28 cellular contexts compared by ENCODE assay signal in genomic region chrX:139758809-139759208, GRCh38. TPM values are rescaled to one million over a fixed set of nuclear protein-coding genes. Genes with fewer than 3 reads are reported as not detected.
"Had no signal": no experiment of that assay in that cellular context is flagged by ENCODE, and none has a peak within 500 bp of the region (broad histone marks: within the 10 kb centered on the region; RNA-seq: fewer than 3 reads in every experiment).

No MANE protein-coding gene starts in this region.

- H3K4me1 Mint-ChIP-seq: naive thymus-derived CD4-positive, alpha-beta T cell; nephron; stimulated activated naive CD8-positive, alpha-beta T cell treated with anti-CD3 and anti-CD28 coated beads, Interleukin-15, amount 100 ng/mL, for 72 hours had no signal

- H3K27ac Mint-ChIP-seq: effector memory CD8-positive, alpha-beta T cell; naive thymus-derived CD4-positive, alpha-beta T cell; nephron had no signal

- DNase-seq: effector memory CD8-positive, alpha-beta T cell; foreskin fibroblast; heart left ventricle; left cardiac atrium; left lung; midbrain; naive thymus-derived CD4-positive, alpha-beta T cell; nucleus accumbens; ovary; right lobe of liver; stimulated activated CD4-positive, alpha-beta T cell treated with anti-CD3 and anti-CD28 coated beads, Interleukin-12 subunit alpha, Interleukin-12 subunit beta, amount 100 ng/mL, for 4 hours; stimulated activated CD4-positive, alpha-beta T cell treated with anti-CD3 and anti-CD28 coated beads, Interleukin-1b, Interleukin-23, amount 100 ng/mL, for 48 hours; stimulated activated CD4-positive, alpha-beta T cell treated with anti-CD3 and anti-CD28 coated beads, Interleukin-4, amount 100 ng/mL, for 1 hour; stimulated activated CD8-positive, alpha-beta memory T cell treated with anti-CD3 and anti-CD28 coated beads, Interleukin-4, amount 100 ng/mL, for 48 hours; stimulated activated naive CD4-positive, alpha-beta T cell; stimulated activated naive CD8-positive, alpha-beta T cell treated with anti-CD3 and anti-CD28 coated beads, Interleukin-15, amount 100 ng/mL, for 72 hours; transverse colon had no signal

- H3K9me3 ChIP-seq: ovary, suprapubic skin, transverse colon, vagina had no signal

- H3K9me3 Mint-ChIP-seq: stimulated activated naive CD8-positive, alpha-beta T cell treated with anti-CD3 and anti-CD28 coated beads, Interleukin-15, amount 100 ng/mL, for 72 hours had no signal

- H3K27me3 ChIP-seq: gastroesophageal sphincter, heart left ventricle, hepatocyte, left lung, ovary, right lobe of liver, suprapubic skin, transverse colon, vagina had no signal

- H3K27me3 Mint-ChIP-seq: effector memory CD8-positive, alpha-beta T cell; naive thymus-derived CD4-positive, alpha-beta T cell; stimulated activated naive CD8-positive, alpha-beta T cell treated with anti-CD3 and anti-CD28 coated beads, Interleukin-15, amount 100 ng/mL, for 72 hours had no signal

- H3K4me3 ChIP-seq: coronary artery, gastroesophageal sphincter, heart left ventricle, hepatocyte, left lung, ovary, right lobe of liver, smooth muscle cell, suprapubic skin, transverse colon, vagina had no signal

- H3K27ac ChIP-seq: coronary artery, epithelial cell of prostate, gastroesophageal sphincter, heart left ventricle, hepatocyte, left lung, ovary, right lobe of liver, suprapubic skin, transverse colon, vagina had no signal

- H3K79me2 ChIP-seq: hepatocyte had no signal

- H3K4me2 ChIP-seq: hepatocyte, smooth muscle cell had no signal

- ATAC-seq: effector memory CD8-positive, alpha-beta T cell; esophagus mucosa; gastroesophageal sphincter; heart left ventricle; left cardiac atrium; left lung; naive thymus-derived CD4-positive, alpha-beta T cell; stimulated activated naive CD8-positive, alpha-beta T cell treated with anti-CD3 and anti-CD28 coated beads, Interleukin-15, amount 100 ng/mL, for 72 hours had no signal

- H3K4me1 ChIP-seq: gastroesophageal sphincter, heart left ventricle, left lung, right lobe of liver, suprapubic skin, transverse colon, vagina had no signal

- H3K4me3 Mint-ChIP-seq: effector memory CD8-positive, alpha-beta T cell; naive thymus-derived CD4-positive, alpha-beta T cell; nephron; stimulated activated naive CD8-positive, alpha-beta T cell treated with anti-CD3 and anti-CD28 coated beads, Interleukin-15, amount 100 ng/mL, for 72 hours had no signal

- H3K36me3 ChIP-seq: ovary, right lobe of liver, suprapubic skin, transverse colon, vagina had no signal

- H2AFZ ChIP-seq: hepatocyte had no signal

RNA-seq across cellular contexts. Expression of gene MCF2, which starts 50.8 kb away (rescaled TPM):
- total RNA-seq: esophagus mucosa, kidney epithelial cell, lung microvascular endothelial cell, transverse colon had no signal
